1 cellular context compared by ENCODE assay signal in the genomic region with DNA sequence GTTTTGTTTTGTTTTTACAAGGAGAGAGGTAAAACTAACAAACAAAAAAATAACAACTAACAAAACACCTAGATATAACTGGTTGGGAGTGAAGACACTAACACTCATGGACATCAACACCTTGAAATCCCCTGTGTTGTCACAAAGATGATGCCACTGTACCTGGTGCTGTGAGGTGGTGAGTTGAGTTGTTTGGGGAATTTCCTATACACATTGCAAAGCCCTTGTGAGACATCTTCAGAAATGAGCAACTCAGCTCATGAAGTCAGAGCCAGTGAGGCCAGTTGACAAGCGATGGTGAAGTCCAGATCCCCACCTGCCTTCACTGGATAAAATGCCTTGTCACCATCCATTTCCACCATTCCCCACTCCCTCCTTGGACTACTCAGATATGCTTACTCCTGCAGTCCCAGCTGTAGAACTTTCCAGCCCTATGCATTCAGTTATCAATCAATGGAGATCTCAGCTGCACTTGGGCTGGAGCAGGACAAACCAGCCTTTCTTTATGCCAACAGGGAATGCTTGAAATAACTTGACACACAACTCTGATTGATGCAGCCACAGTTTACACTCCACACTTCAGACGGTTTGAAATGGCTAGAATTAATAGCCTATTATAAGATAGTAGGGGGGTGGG.
TF ChIP-seq lines count a peak whose summit lies in the region.

No MANE protein-coding gene starts in this region.

TF ChIP-seq in IMR-90, 13 proteins besides CTCF, POLR2A, EP300 and RAD21 (continued from another document):
- no peak for TF ChIP-seq USF2 (IDR thresholded peaks at IDR 0.05; ENCODE audit: low read depth, low read length)
- no peak for TF ChIP-seq BHLHE40 (IDR thresholded peaks at IDR 0.05; ENCODE audit: low read depth, low read length)
